9 cellular contexts compared by ENCODE assay signal in the genomic region with DNA sequence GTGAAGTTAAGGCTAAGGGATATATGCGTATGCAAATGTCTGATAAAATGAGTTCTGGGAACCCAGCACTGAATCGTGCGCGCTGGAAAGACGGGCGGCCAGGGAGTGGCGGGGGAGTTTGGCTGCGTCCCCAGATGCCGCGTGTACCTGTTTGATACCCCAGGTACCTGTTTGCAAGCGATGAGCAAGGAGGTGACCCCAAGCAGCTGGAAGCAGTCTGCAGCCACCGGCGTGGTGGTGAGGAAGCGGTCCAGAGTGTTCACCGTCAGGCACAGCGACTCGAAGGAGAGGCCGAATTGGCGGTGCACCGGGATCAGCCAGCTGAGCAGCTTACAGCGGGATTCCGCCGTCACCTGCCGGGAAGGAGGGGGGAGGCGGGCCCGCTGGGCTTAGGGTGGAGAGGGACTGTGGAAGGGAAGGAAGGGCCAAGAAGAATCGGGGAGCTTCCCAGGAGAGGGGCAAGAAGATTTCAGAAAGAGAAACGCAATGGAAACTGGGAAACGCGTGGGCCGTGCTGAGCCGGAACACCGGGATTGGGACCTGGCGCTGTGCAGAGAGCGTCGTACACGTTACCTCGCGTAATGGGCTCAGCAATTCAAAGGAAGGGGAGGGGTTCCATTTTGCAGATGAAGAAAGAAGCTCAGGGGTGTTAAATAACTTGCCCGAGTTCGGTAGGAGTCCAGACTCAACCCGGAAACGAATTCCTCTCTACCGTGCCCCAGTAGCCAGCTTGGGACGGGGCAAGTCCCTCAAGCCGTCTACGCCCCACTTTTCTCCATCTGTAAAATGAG. TPM values are rescaled to one million over a fixed set of nuclear protein-coding genes. Genes with fewer than 3 reads are reported as not detected.
DNase-seq lines count a peak whose midpoint lies in the region; ATAC-seq, FAIRE-seq and TF ChIP-seq lines count a peak whose summit lies in the region.
"Had no signal": no experiment of that assay in that cellular context is flagged by ENCODE, and none has a peak within 500 bp of the region (broad histone marks: within the 10 kb centered on the region; RNA-seq: fewer than 3 reads in every experiment).

No MANE protein-coding gene starts in this region.

- DNase-seq in Right ventricle myocardium superior (no peak), cardiac septum (ENCODE audit: low spot score) (no peak), MM.1S (no peak), adrenal gland (peak in 2 of 7 donors; percentile 29 to 30), GM12892 (ENCODE audit: insufficient read length) (no peak)

- H3K4me3 ChIP-seq in MM.1S (ENCODE audit: low read length) (peak overlapping the region; percentile 86), adrenal gland (peak overlapping the region in 3 of 4 donors; percentile 0 to 74 (median 27)), iPS-15b (ENCODE audit: low read depth, low read length) (peak overlapping the region; percentile 70), skeletal muscle satellite cell (ENCODE audit: low read length) (peak overlapping the region; percentile 70)

- no peaks in the 10 kb centered on the region for H3K9me2 ChIP-seq in MM.1S (replicated peaks; ENCODE audit: insufficient read depth, low read length)

- FAIRE-seq in GM12892 (lab: Jason Lieb, UNC), result no peak
- FAIRE-seq: islet of Langerhans had no signal

- no peaks in the 10 kb centered on the region for H4K20me1 ChIP-seq in MM.1S (ENCODE audit: insufficient read depth, low read length)

- H3K4me2 ChIP-seq in MM.1S (ENCODE audit: low read depth, low read length), result peak overlapping the region; percentile 100
- H3K4me2 ChIP-seq in skeletal muscle satellite cell (ENCODE audit: low read length), result peak overlapping the region; percentile 91

- peaks cover 10% of the 10 kb centered on the region; the same call in 1 of the 2 replicates for H3F3A ChIP-seq in MM.1S (ENCODE audit: insufficient read depth, low read length)

- no peak for TF ChIP-seq CTCF in MM.1S (IDR thresholded peaks at IDR 0.05; ENCODE audit: low read length)
- TF ChIP-seq CTCF in adrenal gland (IDR thresholded peaks at IDR 0.05), result no peak

- H3K36me3 ChIP-seq in MM.1S (replicated peaks; ENCODE audit: insufficient read depth, low read length), result no peaks in the 10 kb centered on the region
- H3K36me3 ChIP-seq in adrenal gland (replicated peaks in 1 of 2), result no peaks in the 10 kb centered on the region
- H3K36me3 ChIP-seq in iPS-15b (ENCODE audit: control insufficient read depth, insufficient read depth, low read length), result no peaks in the 10 kb centered on the region
- H3K36me3 ChIP-seq in skeletal muscle satellite cell (ENCODE audit: insufficient read depth, low read length), result no peaks in the 10 kb centered on the region

- H3K27me3 ChIP-seq in MM.1S (replicated peaks; ENCODE audit: insufficient read depth, low read length), result peaks cover 44% of the 10 kb centered on the region
- H3K27me3 ChIP-seq in adrenal gland, result peaks cover 50% of the 10 kb centered on the region
- peaks cover 99% of the 10 kb centered on the region for H3K27me3 ChIP-seq in iPS-15b (ENCODE audit: control insufficient read depth, insufficient read depth, low read length)
- peaks cover 66% of the 10 kb centered on the region for H3K27me3 ChIP-seq in skeletal muscle satellite cell (ENCODE audit: control insufficient read depth, insufficient read depth, low read length)

- intact Hi-C loops in Right ventricle myocardium superior (cut with DNase I), result no loop called here
- intact Hi-C loops in cardiac septum (cut with DNase I), result loop anchor here (1.0 kb wide), 1 partner anchor 58 kb away; no protein-coding TSS in a partner anchor
- intact Hi-C loops in adrenal gland (cut with DNase I), result no loop called here

- peak; percentile 25 for ATAC-seq in Right ventricle myocardium superior (ENCODE audit: poor library complexity)
- ATAC-seq in GM21447 (IDR thresholded peaks at IDR 0.05; ENCODE audit: unreplicated experiment), result no peak

- no peaks in the 10 kb centered on the region for H3K79me2 ChIP-seq in MM.1S (ENCODE audit: low read length)

- 2 to 3% (median 2%) methylated on average over 32 to 47 of the region's 47 CpGs for WGBS in adrenal gland, 4 donors

- H3K9ac ChIP-seq in MM.1S (ENCODE audit: low read length) (peak overlapping the region; percentile 41; the same call in 1 of the 2 replicates), iPS-15b (ENCODE audit: low read depth, low read length) (no peak overlapping the region), skeletal muscle satellite cell (ENCODE audit: low read depth, low read length) (peak overlapping the region; percentile 34)

- no peak overlapping the region for H3K27ac ChIP-seq in MM.1S (ENCODE audit: low read length)
- no peak overlapping the region for H3K27ac ChIP-seq in adrenal gland

- H3K4me1 ChIP-seq in MM.1S (ENCODE audit: low read length) (0 out of 2 replicates have a peak, but pooled peaks cover 7% of the 10 kb centered on the region), adrenal gland (replicated peaks in 1 of 2) (peaks cover 20 to 36% of the 10 kb centered on the region in 2 donors), iPS-15b (ENCODE audit: control insufficient read depth, insufficient read depth, low read length) (peaks cover 7% of the 10 kb centered on the region), skeletal muscle satellite cell (ENCODE audit: control insufficient read depth, insufficient read depth, low read length) (peaks cover 27% of the 10 kb centered on the region)

- H3K9me3 ChIP-seq in MM.1S (replicated peaks; ENCODE audit: insufficient read depth, low read length) (no peaks in the 10 kb centered on the region), adrenal gland (replicated peaks in 1 of 3) (no peaks in the 10 kb centered on the region), iPS-15b (ENCODE audit: control insufficient read depth, insufficient read depth, low read length) (no peaks in the 10 kb centered on the region), skeletal muscle satellite cell (replicated peaks; ENCODE audit: low read length) (no peaks in the 10 kb centered on the region)

- H2AFZ ChIP-seq in MM.1S (ENCODE audit: low read length), result peak overlapping the region; percentile 99

- TF ChIP-seq POLR2A in adrenal gland (IDR thresholded peaks at IDR 0.05) (no peak), GM12892 (IDR thresholded peaks at IDR 0.05; ENCODE audit: low read depth, low read length) (no peak)

RNA-seq across cellular contexts. Expression of gene CCNO, which starts 1.0 kb away (rescaled TPM):
- total RNA-seq in Right ventricle myocardium superior, result not detected
- total RNA-seq in cardiac septum, result 0.22 TPM
- 1 to 10 TPM in 1 of 8 donors, under 1 TPM in 5, not detected in 2; 0.42 to 1.1 (median 0.65) TPM for total RNA-seq in adrenal gland
- 1 to 10 TPM in 1 of 3 donors, under 1 TPM in 1, not detected in 1; 0.81 to 1.1 TPM for polyA plus RNA-seq in adrenal gland
- total RNA-seq in skeletal muscle satellite cell (2012; rRNA removed), result 0.22 TPM in 1 of 2 replicates, not detected in the other
- not detected for polyA plus RNA-seq in GM12892 (2012; ENCODE audit: missing spikeins)

RNA-seq across cellular contexts. Expression of gene MCIDAS, which starts 5.3 kb away (rescaled TPM):
- not detected for total RNA-seq in Right ventricle myocardium superior
- total RNA-seq in cardiac septum, result not detected
- not detected for total RNA-seq in adrenal gland
- not detected for polyA plus RNA-seq in adrenal gland
- total RNA-seq in skeletal muscle satellite cell (2012; rRNA removed), result 0.25 TPM in 1 of 2 replicates, not detected in the other
- polyA plus RNA-seq in GM12892 (2012; ENCODE audit: missing spikeins), result not detected

RNA-seq across cellular contexts. Expression of gene CDC20B, which starts 59.4 kb away (rescaled TPM):
- total RNA-seq in Right ventricle myocardium superior, result not detected
- not detected for total RNA-seq in cardiac septum
- total RNA-seq in adrenal gland, result not detected
- not detected for polyA plus RNA-seq in adrenal gland
- total RNA-seq in skeletal muscle satellite cell (2012; rRNA removed), result not detected in 2 replicates
- polyA plus RNA-seq in GM12892 (2012; ENCODE audit: missing spikeins), result not detected

Comparison
In these comparisons a context has a peak if more than half of its experiments do, and no peak if none do; other contexts are left out.
1. H3K4me3 ChIP-seq: peak in every context shown above with its lines; median percentile 86 in MM.1S; 70 in iPS-15b; 70 in skeletal muscle satellite cell; 27 in adrenal gland.